8 cellular contexts compared by ENCODE assay signal in genomic region chr21:30598802-30599201, GRCh38. TPM values are rescaled to one million over a fixed set of nuclear protein-coding genes. Genes with fewer than 3 reads are reported as not detected.
"Had no signal": no experiment of that assay in that cellular context is flagged by ENCODE, and none has a peak within 500 bp of the region (broad histone marks: within the 10 kb centered on the region; RNA-seq: fewer than 3 reads in every experiment).

Gene KRTAP6-2 (minus strand): TSS chr21:30598902. CDS start chr21:30598874, 28 bp downstream.

- H3K4me3 ChIP-seq: GM12878 had no signal

- FAIRE-seq: G401.6, GM12878, GM12891, GM12892, GM18507, GM19239 had no signal

- DNase-seq: GDM1, GF-D8 had no signal

RNA-seq across cellular contexts. Expression of gene KRTAP6-2, which starts in this region (rescaled TPM):
- polyA plus RNA-seq: GM12878 had no signal
